22 cellular contexts compared by ENCODE assay signal in the genomic region with DNA sequence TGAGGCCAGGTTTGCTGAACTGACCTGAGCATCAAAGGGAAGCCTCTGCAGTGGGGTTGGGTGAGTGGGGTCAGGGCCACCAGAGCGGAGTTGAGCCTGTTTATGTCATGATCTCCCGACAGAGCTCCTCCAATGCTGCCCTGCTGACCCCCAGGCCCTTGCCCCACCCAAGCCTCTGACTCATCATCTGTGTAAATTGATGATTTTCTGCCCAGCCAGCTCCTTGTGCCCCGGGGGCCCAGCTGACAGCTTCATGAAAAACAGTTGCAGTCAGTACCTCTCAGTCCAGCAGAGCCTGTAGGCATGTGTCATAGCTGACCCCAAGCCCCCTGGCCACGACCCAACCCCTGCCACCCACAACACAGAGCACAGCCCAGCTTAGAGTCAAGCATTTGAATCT.
DNase-seq lines count a peak whose midpoint lies in the region; ATAC-seq, FAIRE-seq and TF ChIP-seq lines count a peak whose summit lies in the region.
"Had no signal": no experiment of that assay in that cellular context is flagged by ENCODE, and none has a peak within 500 bp of the region (broad histone marks: within the 10 kb centered on the region; RNA-seq: fewer than 3 reads in every experiment).

No MANE protein-coding gene starts in this region.

- peak overlapping the region; percentile 29 for H3K4me2 ChIP-seq in A549

- CTCF ChIA-PET in A549 (lab: Yijun Ruan, JAX) (interaction anchor here (1.2 to 1.6 kb wide), 2 partner anchors 15 to 465 kb away, joined by 3 to 6 read pairs; no protein-coding TSS in a partner anchor), Panc1 (lab: Charles Lee) (no interaction called here)

- peaks cover 16% of the 10 kb centered on the region for H3K4me1 ChIP-seq in A549
- H3K4me1 ChIP-seq in Panc1 (ENCODE audit: control insufficient read depth, insufficient read depth, low read length): no peaks in the 10 kb centered on the region; the same call in 1 of the 2 replicates
- H3K4me1 ChIP-seq: adrenal gland, upper lobe of right lung had no signal

- no peaks in the 10 kb centered on the region for H3K9me3 Mint-ChIP-seq in nephron progenitor cell
- H3K9me3 Mint-ChIP-seq: H9 had no signal

- no peak for TF ChIP-seq CTCF in A549 (IDR thresholded peaks at IDR 0.05)
- TF ChIP-seq CTCF in Panc1 (IDR thresholded peaks at IDR 0.05): no peak
- no peak for TF ChIP-seq CTCF in nephron progenitor cell (IDR thresholded peaks at IDR 0.05)

- TF ChIP-seq POLR2A in A549 (IDR thresholded peaks at IDR 0.05; ENCODE audit: low read length) (no peak), H54 (IDR thresholded peaks at IDR 0.05; ENCODE audit: low read depth, low read length) (no peak)

- H3K4me1 Mint-ChIP-seq in nephron progenitor cell: peaks cover 2% of the 10 kb centered on the region

- POLR2A ChIA-PET in A549 (lab: Yijun Ruan, JAX): no interaction called here
- POLR2A ChIA-PET in Panc1 (lab: Charles Lee): no interaction called here

- H3K27ac ChIP-seq in A549 (no peak overlapping the region; a peak in 1 of 6 replicates), Panc1 (ENCODE audit: low read length) (no peak overlapping the region)
- H3K27ac ChIP-seq: adrenal gland, upper lobe of right lung had no signal

- H3K36me3 Mint-ChIP-seq in nephron progenitor cell (ENCODE audit: low read depth): no peaks in the 10 kb centered on the region

- intact Hi-C loops in Panc1 (cut with micrococcal nuclease; ENCODE audit: unreplicated experiment): no loop called here

- no peak for TF ChIP-seq RAD21 in A549 (conservative IDR thresholded peaks at IDR 0.05 in 1 of 2, IDR thresholded peaks at IDR 0.05 in 1 of 2)

- in situ Hi-C loops in Panc1 (cut with HindIII; ENCODE audit: low pct_unique_long_range_greater_than_20kb, low sequenced_read_pairs): no loop called here
- in situ Hi-C loops in G401 (cut with HindIII; ENCODE audit: low sequenced_read_pairs): no loop called here

- H3K36me3 ChIP-seq in Panc1 (ENCODE audit: control insufficient read depth, insufficient read depth, low read length): no peaks in the 10 kb centered on the region
- H3K36me3 ChIP-seq: adrenal gland, upper lobe of right lung had no signal

- WGBS in A549 (ENCODE audit: missing lambda C conversion rate): 10% methylated on average over 4 of the region's 4 CpGs

- BruUV-seq in Panc1 (replicated peaks; lab: Mats Ljungman, UMichigan): no TSS peak

- DNase-seq in A549 (ENCODE audit: low read depth in 1 of 2, low spot score in 1 of 2) (peak in 1 of 2 experiments; percentile 59), H54 (ENCODE audit: insufficient read length, low spot score) (peak; percentile 45), Panc1 (ENCODE audit: low read depth, low spot score) (peak; percentile 41), fibroblast of the conjunctiva (ENCODE audit: low read depth) (peak; percentile 2), G401 (ENCODE audit: low spot score) (no peak), NCI-H1417 treated with DMSO at 0.1 percent for 48 hours (lab: John Stamatoyannopoulos, UW) (no peak), nephron progenitor cell (no peak)
- DNase-seq: activated CD4-positive, alpha-beta T cell treated with anti-CD3 and anti-CD28 coated beads, Interleukin-2, amount 50 U/mL, for 4 hours; activated gamma-delta T cell; adrenal gland; C1 segment of cervical spinal cord; dermis blood vessel endothelial cell; DMS 273 treated with DMSO at 0.1 percent for 48 hours; H9; NCI-H1436; NCI-H524; SIG-M5; stimulated activated CD4-positive, alpha-beta T cell treated with anti-CD3 and anti-CD28 coated beads, Interleukin-12 subunit alpha, Interleukin-12 subunit beta, amount 100 ng/mL, for 4 hours; upper lobe of right lung had no signal

- no peak for FAIRE-seq in A549 (lab: Jason Lieb, UNC)
- no peak for FAIRE-seq in H54 (lab: Jason Lieb, UNC)
- FAIRE-seq: endothelial cell of umbilical vein, frontal cortex had no signal

- no peak overlapping the region for H3K27ac Mint-ChIP-seq in nephron progenitor cell
- H3K27ac Mint-ChIP-seq: H9 had no signal

- peaks cover 2% of the 10 kb centered on the region; the same call in 1 of the 2 replicates for H3K27me3 ChIP-seq in Panc1 (ENCODE audit: control insufficient read depth, insufficient read depth, low read length)
- H3K27me3 ChIP-seq: adrenal gland had no signal

- no peak overlapping the region for H3K4me3 ChIP-seq in A549
- no peak overlapping the region for H3K4me3 ChIP-seq in Panc1 (ENCODE audit: low read depth in 2 of 2, low read length in 2 of 2)
- H3K4me3 ChIP-seq: adrenal gland, upper lobe of right lung had no signal

- no peak for TF ChIP-seq EP300 in A549 (IDR thresholded peaks at IDR 0.05)

- H3K4me3 Mint-ChIP-seq in nephron progenitor cell: no peak overlapping the region
- H3K4me3 Mint-ChIP-seq: H9 had no signal

- H3K9me3 ChIP-seq in A549: no peaks in the 10 kb centered on the region
- H3K9me3 ChIP-seq in Panc1 (ENCODE audit: control insufficient read depth, insufficient read depth, low read depth, low read length): no peaks in the 10 kb centered on the region
- H3K9me3 ChIP-seq: adrenal gland, upper lobe of right lung had no signal

- ATAC-seq in A549 (peak; percentile 62 to 65; a peak in 5 of 6 replicates), Panc1 (peak; percentile 68), GM21515 (IDR thresholded peaks at IDR 0.05; ENCODE audit: unreplicated experiment) (no peak)
- ATAC-seq: upper lobe of right lung had no signal

- peaks cover 32% of the 10 kb centered on the region for H3K27me3 Mint-ChIP-seq in nephron progenitor cell (ENCODE audit: low read depth, poor library complexity)

TF ChIP-seq in A549, 52 proteins besides CTCF, POLR2A, EP300 and RAD21:
- 0 out of 2 replicates have a peak, but pooled peaks have one; percentile 28 for TF ChIP-seq FOSL2 (IDR thresholded peaks at IDR 0.05)
- TF ChIP-seq FOSL2 (CRISPR knock-in tag; IDR thresholded peaks at IDR 0.05): no peak
- TF ChIP-seq ESRRA (IDR thresholded peaks at IDR 0.05; ENCODE audit: borderline replicate concordance, low read length): no peak
- 0 out of 2 replicates have a peak, but pooled peaks have one; percentile 11 for TF ChIP-seq JUNB (IDR thresholded peaks at IDR 0.05)
- TF ChIP-seq, protein P1, sequence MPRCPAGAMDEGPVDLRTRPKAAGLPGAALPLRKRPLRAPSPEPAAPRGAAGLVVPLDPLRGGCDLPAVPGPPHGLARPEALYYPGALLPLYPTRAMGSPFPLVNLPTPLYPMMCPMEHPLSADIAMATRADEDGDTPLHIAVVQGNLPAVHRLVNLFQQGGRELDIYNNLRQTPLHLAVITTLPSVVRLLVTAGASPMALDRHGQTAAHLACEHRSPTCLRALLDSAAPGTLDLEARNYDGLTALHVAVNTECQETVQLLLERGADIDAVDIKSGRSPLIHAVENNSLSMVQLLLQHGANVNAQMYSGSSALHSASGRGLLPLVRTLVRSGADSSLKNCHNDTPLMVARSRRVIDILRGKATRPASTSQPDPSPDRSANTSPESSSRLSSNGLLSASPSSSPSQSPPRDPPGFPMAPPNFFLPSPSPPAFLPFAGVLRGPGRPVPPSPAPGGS (IDR thresholded peaks at IDR 0.05): no peak
- TF ChIP-seq TFCP2L1 (CRISPR knock-in tag; IDR thresholded peaks at IDR 0.05): no peak
- no peak for TF ChIP-seq RCOR1 (IDR thresholded peaks at IDR 0.05; ENCODE audit: low read depth, low read length)

Comparison
In these comparisons a context has a peak if more than half of its experiments do, and no peak if none do; other contexts are left out.
1. DNase-seq: peak in H54 (single experiment), Panc1 (single experiment) and fibroblast of the conjunctiva (single experiment); none in G401 (single experiment), NCI-H1417 treated with DMSO at 0.1 percent for 48 hours (single experiment) and nephron progenitor cell (single experiment).